20 cellular contexts compared by ENCODE assay signal in genomic region chr10:126058507-126058906, GRCh38.
DNase-seq lines count a peak whose midpoint lies in the region; ATAC-seq and TF ChIP-seq lines count a peak whose summit lies in the region.
"Had no signal": no experiment of that assay in that cellular context is flagged by ENCODE, and none has a peak within 500 bp of the region (broad histone marks: within the 10 kb centered on the region; RNA-seq: fewer than 3 reads in every experiment).

No MANE protein-coding gene starts in this region.

- H3K4me1 Mint-ChIP-seq in CD4-positive, alpha-beta memory T cell = no peaks in the 10 kb centered on the region
- H3K4me1 Mint-ChIP-seq: IgD-negative memory B cell had no signal

- POLR2A ChIA-PET in CD4-positive, alpha-beta memory T cell (lab: Charles Lee; ENCODE audit: partially characterized antibody) = no interaction called here

- H3K4me3 ChIP-seq in WERI-Rb-1 (ENCODE audit: low read depth, low read length) = no peak overlapping the region; the same call in 1 of the 2 replicates
- no peak overlapping the region for H3K4me3 ChIP-seq in CD4-positive, alpha-beta memory T cell (ENCODE audit: low read length in 2 of 2)

- H3K27ac Mint-ChIP-seq in CD4-positive, alpha-beta memory T cell = no peak overlapping the region
- H3K27ac Mint-ChIP-seq: IgD-negative memory B cell; T-helper 1 cell treated with Interleukin-12 subunit alpha and Interleukin-12 subunit beta and Interleukin-4 antibody, amounts not matched to agents 30 μg/mL and 1 μg/mL, for 36 hours had no signal

- intact Hi-C loops in CD4-positive, alpha-beta memory T cell (cut with micrococcal nuclease) = no loop called here

- H3K9me3 Mint-ChIP-seq in CD4-positive, alpha-beta memory T cell = peaks cover 0 to 4% (median 0%) of the 10 kb centered on the region in 8 donors

- DNase-seq in NCI-H510A treated with DMSO at 0.1 percent for 48 hours (lab: John Stamatoyannopoulos, UW) (peak; percentile 83), NCI-H510A (lab: John Stamatoyannopoulos, UW) (no peak), WERI-Rb-1 (peak; percentile 77), islet precursor cell (peak; percentile 70), retina (peak; percentile 57)
- DNase-seq in CD4-positive, alpha-beta memory T cell = no peak
- DNase-seq: activated CD4-positive, alpha-beta T cell treated with anti-CD3 and anti-CD28 coated beads, Interleukin-2, amount 50 U/mL, for 48 hours; amniotic stem cell; central memory CD4-positive, alpha-beta T cell; effector memory CD4-positive, alpha-beta T cell; MM.1S; NCI-H187; NCI-H446; Right ventricle myocardium superior; substantia nigra had no signal

- peaks cover 2 to 12% of the 10 kb centered on the region in 2 donors for H3K27me3 Mint-ChIP-seq in CD4-positive, alpha-beta memory T cell

- no peak overlapping the region for H3K4me3 Mint-ChIP-seq in CD4-positive, alpha-beta memory T cell
- H3K4me3 Mint-ChIP-seq: IgD-negative memory B cell; T-helper 1 cell treated with Interleukin-12 subunit alpha and Interleukin-12 subunit beta and Interleukin-4 antibody, amounts not matched to agents 30 μg/mL and 1 μg/mL, for 36 hours had no signal

- peak overlapping the region; percentile 68 for H3K27ac ChIP-seq in WERI-Rb-1
- no peak overlapping the region for H3K27ac ChIP-seq in CD4-positive, alpha-beta memory T cell (ENCODE audit: low read depth, low read length)

- ATAC-seq in GM18511 (IDR thresholded peaks at IDR 0.05; ENCODE audit: unreplicated experiment) (no peak), esophagus mucosa (no peak)
- ATAC-seq: HCT116 had no signal

- TF ChIP-seq CTCF in WERI-Rb-1 (IDR thresholded peaks at IDR 0.05; ENCODE audit: low read depth, low read length) = no peak

- CTCF ChIA-PET in CD4-positive, alpha-beta memory T cell (lab: Charles Lee; ENCODE audit: partially characterized antibody) = no interaction called here

- peaks cover 7% of the 10 kb centered on the region for H3K9me3 ChIP-seq in WERI-Rb-1 (ENCODE audit: severe bottlenecking)
- no peaks in the 10 kb centered on the region for H3K9me3 ChIP-seq in CD4-positive, alpha-beta memory T cell (ENCODE audit: control insufficient read depth in 1 of 2, low read length in 2 of 2)

- H3K36me3 Mint-ChIP-seq in CD4-positive, alpha-beta memory T cell = peaks cover 0 to 3% of the 10 kb centered on the region in 2 donors
- H3K36me3 Mint-ChIP-seq: IgD-negative memory B cell had no signal

- H3K27me3 ChIP-seq in WERI-Rb-1 (ENCODE audit: insufficient read depth, low read depth, severe bottlenecking) = no peaks in the 10 kb centered on the region
- H3K27me3 ChIP-seq in CD4-positive, alpha-beta memory T cell (ENCODE audit: insufficient read depth, low read length) = no peaks in the 10 kb centered on the region

- H3K36me3 ChIP-seq in WERI-Rb-1 = no peaks in the 10 kb centered on the region
- no peaks in the 10 kb centered on the region for H3K36me3 ChIP-seq in CD4-positive, alpha-beta memory T cell (ENCODE audit: insufficient read depth, low read length)

- no peaks in the 10 kb centered on the region for H3K4me1 ChIP-seq in CD4-positive, alpha-beta memory T cell (ENCODE audit: insufficient read depth, low read length)

Comparison
In these comparisons a context has a peak if more than half of its experiments do, and no peak if none do; other contexts are left out.
1. DNase-seq: peak in NCI-H510A treated with DMSO at 0.1 percent for 48 hours (single experiment), WERI-Rb-1 (single experiment), islet precursor cell (single experiment) and retina (single experiment); none in NCI-H510A (single experiment) and CD4-positive, alpha-beta memory T cell (0 of 5).